8 cellular contexts compared by ENCODE assay signal in the genomic region with DNA sequence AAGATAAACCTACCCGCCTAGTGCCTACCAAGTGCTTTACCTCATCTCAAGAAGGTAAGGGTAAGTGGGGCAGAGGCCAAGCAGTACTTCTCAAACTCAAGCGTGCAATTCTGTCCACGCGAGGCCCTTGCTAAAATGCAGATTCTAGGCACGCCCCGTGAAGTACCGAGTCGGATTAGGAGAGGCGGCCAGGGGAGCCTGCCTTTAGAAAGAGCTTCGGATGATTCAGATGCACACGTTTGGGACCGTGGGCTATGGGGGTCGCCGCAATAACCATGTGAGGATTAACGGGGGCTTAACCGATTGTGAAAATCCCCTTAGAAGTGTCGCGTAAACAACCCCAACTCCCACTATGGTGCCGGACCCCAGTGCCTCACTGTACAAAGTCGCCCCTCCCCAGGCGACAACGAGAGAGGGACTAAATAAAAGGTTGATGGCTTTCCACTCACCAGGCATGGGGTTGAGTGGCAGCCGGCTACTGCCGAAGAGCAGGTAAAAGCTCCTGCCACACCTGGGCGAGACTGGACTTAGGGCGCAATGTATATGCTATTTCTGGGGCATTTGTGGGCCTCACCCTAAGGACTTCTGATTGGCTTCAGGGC. TPM values are rescaled to one million over a fixed set of nuclear protein-coding genes. Genes with fewer than 3 reads are reported as not detected.
A peak's percentile ranks its signal among the peaks of the same experiment; 100 is the strongest.
DNase-seq lines count a peak whose midpoint lies in the region; ATAC-seq, FAIRE-seq and TF ChIP-seq lines count a peak whose summit lies in the region.

No MANE protein-coding gene starts in this region.

- H3K9ac ChIP-seq in GM12878 (ENCODE audit: control insufficient read depth, insufficient read depth, low read length) (peak overlapping the region; percentile 95), kidney (ENCODE audit: low read length in 2 of 2) (peak overlapping the region; percentile 88 to 96)

- peak; percentile 88 for TF ChIP-seq POLR2A in GM12878 (IDR thresholded peaks at IDR 0.05; ENCODE audit: low read depth, low read length)

- peaks cover 21% of the 10 kb centered on the region for H3K79me2 ChIP-seq in GM12878 (ENCODE audit: control insufficient read depth, insufficient read depth, low read length)

- FAIRE-seq in GM12878 (lab: Jason Lieb, UNC) (no peak), kidney (lab: Jason Lieb, UNC) (no peak)

- DNase-seq in GM03348 (ENCODE audit: low spot score) = peak; percentile 40
- peak; percentile 20 for DNase-seq in NCI-H146 treated with DMSO at 0.1 percent for 48 hours (lab: John Stamatoyannopoulos, UW; ENCODE audit: unreplicated experiment)
- no peak for DNase-seq in GM12878 (ENCODE audit: low read depth, low spot score)
- no peak for DNase-seq in kidney
- peak; percentile 35 for DNase-seq in stimulated activated CD4-positive, alpha-beta T cell treated with anti-CD3 and anti-CD28 coated beads, Interleukin-4, amount 100 ng/mL, for 24 hours

- SMC1A ChIA-PET in GM12878 (lab: Charles Lee; ENCODE audit: uncharacterized antibody, unreplicated experiment) = interaction anchor here (0.7 to 14.5 kb wide), 10 partner anchors 9 to 126 kb away, joined by 3 to 231 read pairs (median 8); a partner anchor contains a TSS

- no peak for TF ChIP-seq EP300 in GM12878 (IDR thresholded peaks at IDR 0.05; ENCODE audit: borderline replicate concordance in 1 of 2, control insufficient read depth in 1 of 2, low read depth in 2 of 2, low read length in 2 of 2)

- H4K20me1 ChIP-seq in GM12878 (ENCODE audit: control insufficient read depth, insufficient read depth) = no peaks in the 10 kb centered on the region

- POLR2A ChIA-PET in GM12878 (lab: Charles Lee) = interaction anchor here (0.5 to 2.7 kb wide), 24 partner anchors 15 to 154 kb away, joined by 3 to 18 read pairs (median 4); a partner anchor contains a TSS

- H3K4me3 ChIP-seq in GM12878 (peak overlapping the region; percentile 95), kidney (ENCODE audit: low read length in 2 of 2) (peak overlapping the region; percentile 97 to 98)

- TSS peak; percentile 86 for BruUV-seq in GM12878 (replicated peaks; lab: Mats Ljungman, UMichigan)

- WGBS in GM12878 (ENCODE audit: insufficient coverage, insufficient replicate concordance, low lambda C conversion rate, missing lambda C conversion rate) = under 1% methylated on average over 26 of the region's 26 CpGs

- H3K4me2 ChIP-seq in GM12878 (ENCODE audit: control insufficient read depth, insufficient read depth) = peak overlapping the region; percentile 85

- CTCF ChIA-PET in GM12878 (lab: Yijun Ruan, JAX) = interaction anchor here (0.6 to 14.9 kb wide), 12 partner anchors 9 to 200 kb away, joined by 3 to 502 read pairs (median 8); a partner anchor contains a TSS

- TF ChIP-seq CTCF in GM12878 (IDR thresholded peaks at IDR 0.05 in 2 of 3, conservative IDR thresholded peaks at IDR 0.05 in 1 of 3; ENCODE audit: control insufficient read depth in 2 of 3, extremely low read depth in 1 of 3, insufficient read depth in 1 of 3, low read depth in 3 of 3, low read length in 3 of 3) = no peak
- TF ChIP-seq CTCF in kidney (IDR thresholded peaks at IDR 0.05; ENCODE audit: borderline replicate concordance, extremely low read depth, insufficient read depth) = no peak

- TF ChIP-seq RAD21 in GM12878 (IDR thresholded peaks at IDR 0.05; ENCODE audit: insufficient read depth, low read depth, low read length) = no peak

- H3K9me3 ChIP-seq in GM12878 (replicated peaks; ENCODE audit: control insufficient read depth, insufficient read depth, low read length) = no peaks in the 10 kb centered on the region
- no peaks in the 10 kb centered on the region for H3K9me3 ChIP-seq in kidney (ENCODE audit: control insufficient read depth in 1 of 2, low read length in 2 of 2)

- H3K27ac ChIP-seq in GM12878 (ENCODE audit: control insufficient read depth, insufficient read depth) (peak overlapping the region; percentile 90), kidney (ENCODE audit: low read depth in 2 of 2, low read length in 2 of 2) (peak overlapping the region; percentile 90)

- H3K4me1 ChIP-seq in GM12878 (ENCODE audit: control insufficient read depth, insufficient read depth, low read length) = peaks cover 16% of the 10 kb centered on the region
- peaks cover 14 to 17% of the 10 kb centered on the region in 2 donors for H3K4me1 ChIP-seq in kidney (ENCODE audit: control insufficient read depth in 1 of 2, insufficient read depth in 1 of 2, low read depth in 1 of 2, low read length in 2 of 2)

- intact Hi-C loops in GM12878 (cut with micrococcal nuclease; ENCODE audit: unreplicated experiment) (loop anchor here (1.0 to 2.0 kb wide), 3 partner anchors 46 to 123 kb away; a partner anchor contains a TSS), kidney (cut with DNase I) (no loop called here)

- H2AFZ ChIP-seq in GM12878 (ENCODE audit: control insufficient read depth, low read depth, low read length) = peak overlapping the region; percentile 91

- no peaks in the 10 kb centered on the region for H3K27me3 ChIP-seq in GM12878 (replicated peaks in 1 of 2; ENCODE audit: control insufficient read depth in 2 of 2, insufficient read depth in 2 of 2, low read length in 1 of 2)

- ATAC-seq in GM12878 = no peak
- no peak for ATAC-seq in GM18868 (IDR thresholded peaks at IDR 0.05; ENCODE audit: unreplicated experiment)
- no peak for ATAC-seq in HG02981 (IDR thresholded peaks at IDR 0.05; ENCODE audit: unreplicated experiment)
- ATAC-seq in GM19452 (IDR thresholded peaks at IDR 0.05; ENCODE audit: unreplicated experiment) = no peak

- in situ Hi-C loops in GM12878 (cut with MboI) = no loop called here

- RAD21 ChIA-PET in GM12878 (lab: Charles Lee; ENCODE audit: unreplicated experiment) = interaction anchor here (0.6 to 1.8 kb wide), 12 partner anchors 8 to 123 kb away, joined by 3 to 19 read pairs (median 4); a partner anchor contains a TSS

- H3K36me3 ChIP-seq in GM12878 (ENCODE audit: control insufficient read depth in 2 of 2, insufficient read depth in 2 of 2, low read length in 1 of 2) = peaks cover 0 to 6% of the 10 kb centered on the region in 2 experiments; a peak in 2 of 4 replicates
- H3K36me3 ChIP-seq in kidney (ENCODE audit: control insufficient read depth in 1 of 2, insufficient read depth in 2 of 2, low read length in 2 of 2) = peaks cover 0 to 4% of the 10 kb centered on the region in 2 donors

RNA-seq across cellular contexts. Expression of a gene that starts 0.7 kb away (rescaled TPM):
- 5.2 and 5.3 TPM in 2 replicates for total RNA-seq in GM12878 (2013; cell fraction: nucleolus; rRNA removed)
- 1.8 and 2.1 TPM in 2 replicates for total RNA-seq in GM12878 (2014; rRNA removed)
- 1.6 TPM in 2 replicates for total RNA-seq in GM12878 (2014; rRNA removed; fragmentation: Illumina TruSeq; extraction: Trizol)
- total RNA-seq in GM12878 (2021) = 16.8 and 17.9 TPM in 2 replicates
- 8.5 TPM for polyA plus RNA-seq in GM12878 (2011; ENCODE audit: low read depth)
- polyA plus RNA-seq in GM12878 (2011; rRNA removed) = 1.1 and 2.3 TPM in 2 replicates
- polyA plus RNA-seq in GM12878 (2011; cell fraction: cytosol; rRNA removed) = 3.1 and 3.5 TPM in 2 replicates
- 5.9 and 11.4 TPM in 2 replicates for polyA plus RNA-seq in GM12878 (2011; cell fraction: nucleus; rRNA removed)
- polyA plus RNA-seq in GM12878 (2012) = 12.1 and 20.9 TPM in 2 replicates
- 12.9 and 19.1 TPM in 2 replicates for polyA plus RNA-seq in GM12878 (2014; fragmentation: Illumina TruSeq; extraction: Trizol)
- 1 to 10 TPM; 1.2 to 1.9 TPM for polyA plus RNA-seq in GM12878 (2014; fragmentation: Nextera tagmentation; extraction: Ambion mirVana)
- 7.3 and 10.4 TPM in 2 replicates for polyA plus RNA-seq in GM12878 (2014; rRNA removed)
- polyA plus RNA-seq in GM12878 (2016; fragmentation: Nextera tagmentation; extraction: Ambion mirVana) = 10 to 100 TPM; 17.6 to 18.0 TPM
- 2.8 and 3.5 TPM in 2 replicates for polyA minus RNA-seq in GM12878 (2011; rRNA and poly(A)+ RNA removed)
- polyA minus RNA-seq in GM12878 (2011; cell fraction: cytosol; rRNA and poly(A)+ RNA removed) = 6.1 and 6.8 TPM in 2 replicates
- 0.85 and 2.0 TPM in 2 replicates for polyA minus RNA-seq in GM12878 (2011; cell fraction: nucleus; rRNA and poly(A)+ RNA removed)
- 23.6 TPM for total RNA-seq in kidney
- polyA plus RNA-seq in kidney (ENCODE audit: insufficient read depth, low read depth, low replicate concordance) = 9.0 TPM

RNA-seq across cellular contexts. Expression of a gene that starts 44.4 kb away (rescaled TPM):
- total RNA-seq in GM12878 (2013; cell fraction: nucleolus; rRNA removed) = 0.21 and 0.34 TPM in 2 replicates
- not detected in 2 replicates for total RNA-seq in GM12878 (2014; rRNA removed)
- 0.05 TPM in 1 of 2 replicates, not detected in the other for total RNA-seq in GM12878 (2014; rRNA removed; fragmentation: Illumina TruSeq; extraction: Trizol)
- 0.05 TPM in 1 of 2 replicates, not detected in the other for total RNA-seq in GM12878 (2021)
- polyA plus RNA-seq in GM12878 (2011; ENCODE audit: low read depth) = not detected
- polyA plus RNA-seq in GM12878 (2011; rRNA removed) = 0.03 and 0.05 TPM in 2 replicates
- 0.05 and 0.07 TPM in 2 replicates for polyA plus RNA-seq in GM12878 (2011; cell fraction: cytosol; rRNA removed)
- polyA plus RNA-seq in GM12878 (2011; cell fraction: nucleus; rRNA removed) = 0.12 TPM in 2 replicates
- polyA plus RNA-seq in GM12878 (2012) = 0.08 and 0.09 TPM in 2 replicates
- polyA plus RNA-seq in GM12878 (2014; fragmentation: Illumina TruSeq; extraction: Trizol) = not detected in 2 replicates
- polyA plus RNA-seq in GM12878 (2014; fragmentation: Nextera tagmentation; extraction: Ambion mirVana) = not detected
- polyA plus RNA-seq in GM12878 (2014; rRNA removed) = 0.06 TPM in 1 of 2 replicates, not detected in the other
- polyA plus RNA-seq in GM12878 (2016; fragmentation: Nextera tagmentation; extraction: Ambion mirVana) = under 1 TPM in 1 of 2 experiments, not detected in 1; 0.15 TPM
- 0.21 TPM in 1 of 2 replicates, not detected in the other for polyA minus RNA-seq in GM12878 (2011; rRNA and poly(A)+ RNA removed)
- polyA minus RNA-seq in GM12878 (2011; cell fraction: cytosol; rRNA and poly(A)+ RNA removed) = not detected in 2 replicates
- 0.12 and 0.19 TPM in 2 replicates for polyA minus RNA-seq in GM12878 (2011; cell fraction: nucleus; rRNA and poly(A)+ RNA removed)
- 2.0 TPM for total RNA-seq in kidney
- 0.86 TPM for polyA plus RNA-seq in kidney (ENCODE audit: insufficient read depth, low read depth, low replicate concordance)

RNA-seq across cellular contexts. Expression of a gene that starts 46.0 kb away (rescaled TPM):
- 17.5 and 17.7 TPM in 2 replicates for total RNA-seq in GM12878 (2013; cell fraction: nucleolus; rRNA removed)
- total RNA-seq in GM12878 (2014; rRNA removed) = 43.4 and 45.9 TPM in 2 replicates
- 33.6 and 34.5 TPM in 2 replicates for total RNA-seq in GM12878 (2014; rRNA removed; fragmentation: Illumina TruSeq; extraction: Trizol)
- total RNA-seq in GM12878 (2021) = 47.9 and 52.6 TPM in 2 replicates
- polyA plus RNA-seq in GM12878 (2011; ENCODE audit: low read depth) = 8.7 TPM
- 22.1 and 30.1 TPM in 2 replicates for polyA plus RNA-seq in GM12878 (2011; rRNA removed)
- polyA plus RNA-seq in GM12878 (2011; cell fraction: cytosol; rRNA removed) = 33.5 and 36.9 TPM in 2 replicates
- 10.9 and 14.7 TPM in 2 replicates for polyA plus RNA-seq in GM12878 (2011; cell fraction: nucleus; rRNA removed)
- polyA plus RNA-seq in GM12878 (2012) = 9.9 and 11.5 TPM in 2 replicates
- polyA plus RNA-seq in GM12878 (2014; fragmentation: Illumina TruSeq; extraction: Trizol) = 40.1 and 41.3 TPM in 2 replicates
- polyA plus RNA-seq in GM12878 (2014; fragmentation: Nextera tagmentation; extraction: Ambion mirVana) = 10 to 100 TPM; 13.9 to 32.3 TPM
- 32.9 and 34.1 TPM in 2 replicates for polyA plus RNA-seq in GM12878 (2014; rRNA removed)
- 10 to 100 TPM; 40.2 to 42.1 TPM for polyA plus RNA-seq in GM12878 (2016; fragmentation: Nextera tagmentation; extraction: Ambion mirVana)
- 45.1 and 55.3 TPM in 2 replicates for polyA minus RNA-seq in GM12878 (2011; rRNA and poly(A)+ RNA removed)
- 14.4 and 18.4 TPM in 2 replicates for polyA minus RNA-seq in GM12878 (2011; cell fraction: cytosol; rRNA and poly(A)+ RNA removed)
- 8.6 and 18.3 TPM in 2 replicates for polyA minus RNA-seq in GM12878 (2011; cell fraction: nucleus; rRNA and poly(A)+ RNA removed)
- total RNA-seq in kidney = 45.1 TPM
- 55.8 TPM for polyA plus RNA-seq in kidney (ENCODE audit: insufficient read depth, low read depth, low replicate concordance)

RNA-seq across cellular contexts. Expression of a gene that starts 54.3 kb away (rescaled TPM):
- total RNA-seq in GM12878 (2013; cell fraction: nucleolus; rRNA removed) = 53.1 and 65.3 TPM in 2 replicates
- total RNA-seq in GM12878 (2014; rRNA removed) (33.3 and 39.3 TPM in 2 replicates), GM12878 (2014; rRNA removed; fragmentation: Illumina TruSeq; extraction: Trizol) (13.5 TPM in 2 replicates), GM12878 (2021) (28.9 and 30.5 TPM in 2 replicates), kidney (40.3 TPM)
- polyA plus RNA-seq in GM12878 (2011; ENCODE audit: low read depth) = 12.7 TPM
- polyA plus RNA-seq in GM12878 (2011; rRNA removed) (9.7 and 15.4 TPM in 2 replicates), GM12878 (2014; fragmentation: Illumina TruSeq; extraction: Trizol) (3.0 and 10.8 TPM in 2 replicates), GM12878 (2014; fragmentation: Nextera tagmentation; extraction: Ambion mirVana) (1 to 10 TPM in 1 of 2 experiments, under 1 TPM in 1; 0.34 to 1.9 TPM), GM12878 (2014; rRNA removed) (32.7 and 33.4 TPM in 2 replicates), GM12878 (2016; fragmentation: Nextera tagmentation; extraction: Ambion mirVana) (10 to 100 TPM; 24.8 to 29.9 TPM), kidney (ENCODE audit: insufficient read depth, low read depth, low replicate concordance) (172 TPM)
- polyA plus RNA-seq in GM12878 (2011; cell fraction: cytosol; rRNA removed) = 28.5 and 36.7 TPM in 2 replicates
- 140 and 158 TPM in 2 replicates for polyA plus RNA-seq in GM12878 (2011; cell fraction: nucleus; rRNA removed)
- 28.3 and 28.5 TPM in 2 replicates for polyA plus RNA-seq in GM12878 (2012)
- 9.4 and 24.8 TPM in 2 replicates for polyA minus RNA-seq in GM12878 (2011; rRNA and poly(A)+ RNA removed)
- 8.5 and 8.6 TPM in 2 replicates for polyA minus RNA-seq in GM12878 (2011; cell fraction: cytosol; rRNA and poly(A)+ RNA removed)
- polyA minus RNA-seq in GM12878 (2011; cell fraction: nucleus; rRNA and poly(A)+ RNA removed) = 31.2 and 38.5 TPM in 2 replicates

Comparison
In these comparisons a context has a peak if more than half of its experiments do, and no peak if none do; other contexts are left out.
1. DNase-seq: peak in GM03348 (single experiment), NCI-H146 treated with DMSO at 0.1 percent for 48 hours (single experiment) and stimulated activated CD4-positive, alpha-beta T cell treated with anti-CD3 and anti-CD28 coated beads, Interleukin-4, amount 100 ng/mL, for 24 hours (single experiment); none in GM12878 (single experiment) and kidney (single experiment).